Comparison of ENCODE assay signal across 14 cellular contexts in the genomic region with DNA sequence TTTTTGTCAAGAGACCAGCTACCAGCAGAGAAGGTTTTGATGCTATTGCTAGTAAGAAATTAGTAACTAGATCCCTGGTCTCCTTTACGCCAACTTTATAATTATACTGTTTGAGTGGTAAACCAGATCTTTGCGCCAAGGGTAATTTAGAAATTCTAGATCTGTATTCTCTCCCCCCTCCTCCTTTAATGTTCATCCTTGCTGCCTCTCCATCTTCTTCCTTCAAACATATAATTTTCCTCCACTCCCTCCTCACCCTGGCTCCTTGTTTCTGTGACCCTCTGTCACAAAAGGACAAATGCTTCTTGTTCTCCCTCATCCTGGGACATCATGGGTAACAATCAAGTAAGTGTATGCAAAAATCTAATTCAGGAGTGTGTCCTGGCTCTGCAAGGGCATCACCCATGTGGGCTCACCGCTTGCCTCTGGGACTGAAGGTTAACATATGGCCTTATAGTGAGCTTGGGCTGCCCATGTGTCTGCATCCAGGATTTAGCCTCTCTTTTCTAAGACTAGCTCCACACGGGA.
"Had no signal": no experiment of that assay in that cellular context is flagged by ENCODE, and none has a peak within 500 bp of the region (broad histone marks: within the 10 kb centered on the region; RNA-seq: fewer than 3 reads in every experiment).

No MANE protein-coding gene starts in this region.

- ATAC-seq: activated CD8-positive, alpha-beta T cell treated with anti-CD3 and anti-CD28 coated beads, Interleukin-2, amount 10 ng/mL, durations not matched to agents 7 days and 5 days; activated T-cell treated with anti-CD3 and anti-CD28 coated beads, Interleukin-2, amount 50 U/mL, for 4 hours; effector memory CD8-positive, alpha-beta T cell; natural killer cell treated with Interleukin-12 subunit alpha and Interleukin-12 subunit beta and Interleukin-15 and Interleukin-18, amount 100 ng/mL, for 72 hours; stimulated activated naive B cell treated with anti-CD40 and anti-IgM and Interleukin-4, amounts not matched to agents 10 μg/mL and 1 μg/mL and 100 μg/mL, for 72 hours had no signal

- H3K9me3 Mint-ChIP-seq: activated CD4-positive, alpha-beta T cell treated with anti-CD3 and anti-CD28 coated beads, Interleukin-2, amount 10 ng/mL, durations not matched to agents 7 days and 5 days; activated naive CD4-positive, alpha-beta T cell treated with anti-CD3 and anti-CD28 coated beads for 36 hours; activated T-cell treated with anti-CD3 and anti-CD28 coated beads, Interleukin-2, amount 50 U/mL, for 4 hours; effector memory CD8-positive, alpha-beta T cell; natural killer cell treated with Interleukin-12 subunit alpha and Interleukin-12 subunit beta and Interleukin-15 and Interleukin-18, amount 100 ng/mL, for 72 hours had no signal

- H3K9me3 ChIP-seq: esophagus squamous epithelium, upper lobe of left lung had no signal

- H3K36me3 ChIP-seq: esophagus squamous epithelium, upper lobe of left lung had no signal

- H3K4me1 Mint-ChIP-seq: activated CD4-positive, alpha-beta T cell treated with anti-CD3 and anti-CD28 coated beads, Interleukin-2, amount 10 ng/mL, durations not matched to agents 7 days and 5 days; stimulated activated naive B cell treated with anti-CD40 and anti-IgM and Interleukin-4, amounts not matched to agents 10 μg/mL and 1 μg/mL and 100 μg/mL, for 72 hours had no signal

- H3K27me3 ChIP-seq: esophagus squamous epithelium, upper lobe of left lung had no signal

- DNase-seq: activated CD4-positive, alpha-beta T cell treated with anti-CD3 and anti-CD28 coated beads, Interleukin-2, amount 10 ng/mL, durations not matched to agents 7 days and 5 days; activated CD8-positive, alpha-beta memory T cell treated with anti-CD3 and anti-CD28 coated beads, Interleukin-2, amount 50 U/mL, for 4 hours; activated CD8-positive, alpha-beta T cell treated with anti-CD3 and anti-CD28 coated beads, Interleukin-2, amount 10 ng/mL, durations not matched to agents 7 days and 5 days; activated naive CD4-positive, alpha-beta T cell treated with anti-CD3 and anti-CD28 coated beads for 36 hours; activated T-cell treated with anti-CD3 and anti-CD28 coated beads, Interleukin-2, amount 50 U/mL, for 4 hours; anterior cingulate cortex; effector memory CD8-positive, alpha-beta T cell; esophagus squamous epithelium; occipital lobe; retina; stimulated activated naive B cell treated with anti-CD40 and anti-IgM and Interleukin-4, amounts not matched to agents 10 μg/mL and 1 μg/mL and 100 μg/mL, for 72 hours; T-helper 9 cell; upper lobe of left lung had no signal

- H3K4me3 ChIP-seq: esophagus squamous epithelium, upper lobe of left lung had no signal

- H3K27ac Mint-ChIP-seq: activated CD4-positive, alpha-beta T cell treated with anti-CD3 and anti-CD28 coated beads, Interleukin-2, amount 10 ng/mL, durations not matched to agents 7 days and 5 days; activated CD8-positive, alpha-beta T cell treated with anti-CD3 and anti-CD28 coated beads, Interleukin-2, amount 10 ng/mL, durations not matched to agents 7 days and 5 days; activated naive CD4-positive, alpha-beta T cell treated with anti-CD3 and anti-CD28 coated beads for 36 hours; effector memory CD8-positive, alpha-beta T cell; natural killer cell treated with Interleukin-12 subunit alpha and Interleukin-12 subunit beta and Interleukin-15 and Interleukin-18, amount 100 ng/mL, for 72 hours; stimulated activated naive B cell treated with anti-CD40 and anti-IgM and Interleukin-4, amounts not matched to agents 10 μg/mL and 1 μg/mL and 100 μg/mL, for 72 hours had no signal

- H3K4me3 Mint-ChIP-seq: activated CD4-positive, alpha-beta T cell treated with anti-CD3 and anti-CD28 coated beads, Interleukin-2, amount 10 ng/mL, durations not matched to agents 7 days and 5 days; activated CD8-positive, alpha-beta T cell treated with anti-CD3 and anti-CD28 coated beads, Interleukin-2, amount 10 ng/mL, durations not matched to agents 7 days and 5 days; activated naive CD4-positive, alpha-beta T cell treated with anti-CD3 and anti-CD28 coated beads for 36 hours; activated T-cell treated with anti-CD3 and anti-CD28 coated beads, Interleukin-2, amount 50 U/mL, for 4 hours; effector memory CD8-positive, alpha-beta T cell; natural killer cell treated with Interleukin-12 subunit alpha and Interleukin-12 subunit beta and Interleukin-15 and Interleukin-18, amount 100 ng/mL, for 72 hours; stimulated activated naive B cell treated with anti-CD40 and anti-IgM and Interleukin-4, amounts not matched to agents 10 μg/mL and 1 μg/mL and 100 μg/mL, for 72 hours had no signal

- H3K36me3 Mint-ChIP-seq: natural killer cell treated with Interleukin-12 subunit alpha and Interleukin-12 subunit beta and Interleukin-15 and Interleukin-18, amount 100 ng/mL, for 72 hours; stimulated activated naive B cell treated with anti-CD40 and anti-IgM and Interleukin-4, amounts not matched to agents 10 μg/mL and 1 μg/mL and 100 μg/mL, for 72 hours had no signal

- H3K4me1 ChIP-seq: esophagus squamous epithelium had no signal

- H3K27ac ChIP-seq: esophagus squamous epithelium, upper lobe of left lung had no signal
